Comparison of ENCODE assay signal across 11 cellular contexts in the genomic region with DNA sequence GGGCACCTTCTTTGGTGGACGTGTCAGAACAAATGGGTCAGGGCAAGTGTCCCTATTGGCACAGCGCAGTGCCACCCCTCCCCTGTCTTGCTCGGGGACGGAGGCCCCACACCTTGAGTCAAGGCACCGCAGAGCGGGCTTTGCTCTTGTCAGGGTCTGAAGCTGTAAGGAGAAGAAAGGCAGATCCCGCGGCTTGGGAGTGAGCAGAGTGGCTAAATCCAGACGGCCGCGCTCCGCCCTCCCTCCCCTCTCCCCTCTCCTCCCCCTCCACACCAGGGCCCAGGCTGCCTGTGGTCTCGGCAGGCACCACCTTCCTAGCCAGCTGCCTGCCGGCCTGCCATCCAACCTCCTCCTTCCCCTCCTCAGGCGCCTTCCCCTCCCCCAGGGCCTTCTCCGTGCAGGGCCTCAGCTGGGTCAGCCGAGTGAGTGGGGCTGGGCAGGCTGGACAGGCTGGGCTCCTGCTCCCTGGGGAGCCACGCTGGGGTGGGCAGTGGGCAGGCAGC. TPM values are rescaled to one million over a fixed set of nuclear protein-coding genes. Genes with fewer than 3 reads are reported as not detected.
DNase-seq lines count a peak whose midpoint lies in the region; ATAC-seq and TF ChIP-seq lines count a peak whose summit lies in the region.
"Had no signal": no experiment of that assay in that cellular context is flagged by ENCODE, and none has a peak within 500 bp of the region (broad histone marks: within the 10 kb centered on the region; RNA-seq: fewer than 3 reads in every experiment).

No MANE protein-coding gene starts in this region.

- ATAC-seq in HG02763 (IDR thresholded peaks at IDR 0.05; ENCODE audit: unreplicated experiment) (no peak), HG03469 (IDR thresholded peaks at IDR 0.05; ENCODE audit: unreplicated experiment) (no peak)
- no peak for ATAC-seq in activated T-helper 17 cell treated with anti-CD3 and anti-CD28 coated beads, Interleukin-2, amount 50 U/mL, for 72 hours (replicated peaks)

- DNase-seq in breast epithelium (ENCODE audit: low spot score in 2 of 2) (peak in 1 of 2 donors; percentile 38), MCF 10A (ENCODE audit: unreplicated experiment) (no peak), fibroblast of lung (ENCODE audit: low read depth in 2 of 2) (peak; percentile 91 to 93), myocyte (ENCODE audit: low read depth) (peak; percentile 99), NCI-H128 (lab: John Stamatoyannopoulos, UW; ENCODE audit: unreplicated experiment) (no peak)
- DNase-seq: AML-193; stimulated activated CD4-positive, alpha-beta T cell treated with anti-CD3 and anti-CD28 coated beads, Interleukin-15, amount 100 ng/mL, for 24 hours had no signal

- no peaks in the 10 kb centered on the region for H3K9me3 Mint-ChIP-seq in MCF 10A (ENCODE audit: unreplicated experiment)
- no peaks in the 10 kb centered on the region for H3K9me3 Mint-ChIP-seq in activated T-helper 17 cell treated with anti-CD3 and anti-CD28 coated beads, Interleukin-2, amount 50 U/mL, for 72 hours
- H3K9me3 Mint-ChIP-seq: activated CD4-positive, alpha-beta T cell treated with anti-CD3 and anti-CD28 coated beads, Interleukin-2, amount 10 ng/mL, durations not matched to agents 24 days and 14 days had no signal

- peak overlapping the region in 2 of 3 donors; percentile 16 to 43 for H3K4me3 ChIP-seq in breast epithelium
- peak overlapping the region in 1 of 4 experiments; percentile 17 for H3K4me3 ChIP-seq in fibroblast of lung (replicated peaks in 1 of 4; ENCODE audit: control extremely low read depth in 1 of 4, insufficient read depth in 1 of 4, low read depth in 3 of 4, low read length in 4 of 4)

- no peak overlapping the region for H3K27ac Mint-ChIP-seq in MCF 10A (ENCODE audit: low read depth, unreplicated experiment)
- no peak overlapping the region for H3K27ac Mint-ChIP-seq in activated T-helper 17 cell treated with anti-CD3 and anti-CD28 coated beads, Interleukin-2, amount 50 U/mL, for 72 hours
- H3K27ac Mint-ChIP-seq: activated CD4-positive, alpha-beta T cell treated with anti-CD3 and anti-CD28 coated beads, Interleukin-2, amount 10 ng/mL, durations not matched to agents 24 days and 14 days had no signal

- CTCF ChIA-PET in MCF 10A (lab: Yijun Ruan, JAX) = interaction anchor here (1.7 to 1.9 kb wide), 2 partner anchors 57 to 69 kb away, joined by 6 to 9 read pairs; no protein-coding TSS in a partner anchor

- TF ChIP-seq POLR2A in breast epithelium (IDR thresholded peaks at IDR 0.05) = no peak

- intact Hi-C loops in breast epithelium (cut with DNase I; ENCODE audit: low total_unique reads) (loop anchor here (1.0 kb wide), 1 partner anchor 33 kb away; no protein-coding TSS in a partner anchor), MCF 10A (cut with micrococcal nuclease) (no loop called here)

- no peak overlapping the region for H2AFZ ChIP-seq in fibroblast of lung (ENCODE audit: low read length)

- H3K36me3 ChIP-seq in breast epithelium (no peaks in the 10 kb centered on the region), fibroblast of lung (ENCODE audit: control insufficient read depth, insufficient read depth, low read length) (no peaks in the 10 kb centered on the region)

- H3K27me3 ChIP-seq in breast epithelium (no peaks in the 10 kb centered on the region), fibroblast of lung (ENCODE audit: control insufficient read depth, insufficient read depth, low read length) (no peaks in the 10 kb centered on the region)

- no peaks in the 10 kb centered on the region for H3K27me3 Mint-ChIP-seq in MCF 10A (ENCODE audit: insufficient read depth, unreplicated experiment)
- H3K27me3 Mint-ChIP-seq in activated T-helper 17 cell treated with anti-CD3 and anti-CD28 coated beads, Interleukin-2, amount 50 U/mL, for 72 hours = no peaks in the 10 kb centered on the region
- H3K27me3 Mint-ChIP-seq: activated CD4-positive, alpha-beta T cell treated with anti-CD3 and anti-CD28 coated beads, Interleukin-2, amount 10 ng/mL, durations not matched to agents 24 days and 14 days had no signal

- H3K9me3 ChIP-seq in breast epithelium (no peaks in the 10 kb centered on the region), fibroblast of lung (ENCODE audit: control insufficient read depth, insufficient read depth, low read depth, low read length) (no peaks in the 10 kb centered on the region)

- H3K4me3 Mint-ChIP-seq in MCF 10A (ENCODE audit: unreplicated experiment) = no peak overlapping the region
- H3K4me3 Mint-ChIP-seq in activated T-helper 17 cell treated with anti-CD3 and anti-CD28 coated beads, Interleukin-2, amount 50 U/mL, for 72 hours = no peak overlapping the region
- H3K4me3 Mint-ChIP-seq: activated CD4-positive, alpha-beta T cell treated with anti-CD3 and anti-CD28 coated beads, Interleukin-2, amount 10 ng/mL, durations not matched to agents 24 days and 14 days had no signal

- H3K36me3 Mint-ChIP-seq in MCF 10A (ENCODE audit: insufficient read depth, unreplicated experiment) = peaks cover 12% of the 10 kb centered on the region
- no peaks in the 10 kb centered on the region for H3K36me3 Mint-ChIP-seq in activated T-helper 17 cell treated with anti-CD3 and anti-CD28 coated beads, Interleukin-2, amount 50 U/mL, for 72 hours (ENCODE audit: low read depth)

- H3K4me1 ChIP-seq in breast epithelium (peaks cover 6 to 20% of the 10 kb centered on the region in 2 donors), fibroblast of lung (ENCODE audit: control insufficient read depth, extremely low read depth, insufficient read depth, low read length) (peaks cover 10% of the 10 kb centered on the region)

- peak overlapping the region; percentile 44 for H3K4me2 ChIP-seq in fibroblast of lung (ENCODE audit: extremely low read depth, insufficient read depth, low read length)

- POLR2A ChIA-PET in MCF 10A (lab: Yijun Ruan, JAX) = interaction anchor here (0.9 kb wide), 1 partner anchor 69 kb away, joined by 3 read pairs; no protein-coding TSS in a partner anchor

- peaks cover 6% of the 10 kb centered on the region for H3K4me1 Mint-ChIP-seq in MCF 10A (ENCODE audit: insufficient read depth, unreplicated experiment)
- peaks cover 3% of the 10 kb centered on the region for H3K4me1 Mint-ChIP-seq in activated T-helper 17 cell treated with anti-CD3 and anti-CD28 coated beads, Interleukin-2, amount 50 U/mL, for 72 hours

- no peak overlapping the region for H3K9ac ChIP-seq in fibroblast of lung (ENCODE audit: insufficient read depth, low read length)

- H4K20me1 ChIP-seq in fibroblast of lung (ENCODE audit: control insufficient read depth, extremely low read depth, insufficient read depth, low read length) = no peaks in the 10 kb centered on the region

- no peak for TF ChIP-seq CTCF in breast epithelium (IDR thresholded peaks at IDR 0.05)
- TF ChIP-seq CTCF in MCF 10A (IDR thresholded peaks at IDR 0.05; ENCODE audit: unreplicated experiment) = no peak
- TF ChIP-seq CTCF in fibroblast of lung (conservative IDR thresholded peaks at IDR 0.05 in 1 of 2, IDR thresholded peaks at IDR 0.05 in 1 of 2; ENCODE audit: low read depth in 1 of 2, low read length in 2 of 2) = no peak

- BruUV-seq in MCF 10A (replicated peaks; lab: Mats Ljungman, UMichigan) = no TSS peak

- no peaks in the 10 kb centered on the region for H3K79me2 ChIP-seq in fibroblast of lung (ENCODE audit: control insufficient read depth, insufficient read depth, low read length)

- peak overlapping the region; percentile 71 to 84 for H3K27ac ChIP-seq in breast epithelium
- no peak overlapping the region for H3K27ac ChIP-seq in fibroblast of lung (ENCODE audit: insufficient read depth, low read length)

RNA-seq across cellular contexts. Expression of gene SPEG, which starts 25.8 kb away (rescaled TPM):
- total RNA-seq in breast epithelium (10 to 100 TPM in 2 of 3 donors, under 1 TPM in 1; 0.32 to 36.6 (median 21.0) TPM), MCF 10A (2022) (23.3 and 25.7 TPM in 2 replicates), fibroblast of lung (13.1 and 20.1 TPM in 2 replicates), myocyte (78.0 and 79.8 TPM in 2 replicates)
- polyA plus RNA-seq in fibroblast of lung = 5.6 and 9.5 TPM in 2 replicates
- 12.7 and 17.9 TPM in 2 replicates for polyA plus RNA-seq in fibroblast of lung (2012)
- 9.4 and 19.9 TPM in 2 replicates for polyA minus RNA-seq in fibroblast of lung (ENCODE audit: low replicate concordance)
- 57.8 TPM for polyA plus RNA-seq in myocyte (2012)
- total RNA-seq in activated T-helper 17 cell treated with anti-CD3 and anti-CD28 coated beads, Interleukin-2, amount 50 U/mL, for 72 hours = 1 to 10 TPM in 1 of 2 donors, under 1 TPM in 1; 0.79 to 1.7 TPM

RNA-seq across cellular contexts. Expression of gene GMPPA, which starts 38.2 kb away (rescaled TPM):
- total RNA-seq in breast epithelium (10 to 100 TPM; 15.7 to 33.4 (median 29.7) TPM), MCF 10A (2022) (70.7 and 80.2 TPM in 2 replicates), fibroblast of lung (36.5 and 38.3 TPM in 2 replicates), myocyte (43.1 and 57.0 TPM in 2 replicates)
- 59.7 and 72.4 TPM in 2 replicates for polyA plus RNA-seq in fibroblast of lung
- polyA plus RNA-seq in fibroblast of lung (2012) = 45.6 and 52.3 TPM in 2 replicates
- 155 and 160 TPM in 2 replicates for polyA minus RNA-seq in fibroblast of lung (ENCODE audit: low replicate concordance)
- polyA plus RNA-seq in myocyte (2012) = 67.7 TPM
- total RNA-seq in activated T-helper 17 cell treated with anti-CD3 and anti-CD28 coated beads, Interleukin-2, amount 50 U/mL, for 72 hours = 10 to 100 TPM; 31.7 to 36.3 TPM

RNA-seq across cellular contexts. Expression of gene DES, which starts 42.3 kb away (rescaled TPM):
- total RNA-seq in breast epithelium = 10 to 100 TPM; 17.1 to 29.6 (median 29.5) TPM
- total RNA-seq in MCF 10A (2022) = not detected in 2 replicates
- total RNA-seq in fibroblast of lung = 34.7 and 69.3 TPM in 2 replicates
- polyA plus RNA-seq in fibroblast of lung = 3.8 and 11.0 TPM in 2 replicates
- polyA plus RNA-seq in fibroblast of lung (2012) = 2.6 and 8.2 TPM in 2 replicates
- polyA minus RNA-seq in fibroblast of lung (ENCODE audit: low replicate concordance) = 9.5 and 11.6 TPM in 2 replicates
- total RNA-seq in myocyte = 10,265 and 13,585 TPM in 2 replicates
- 3,580 TPM for polyA plus RNA-seq in myocyte (2012)
- not detected for total RNA-seq in activated T-helper 17 cell treated with anti-CD3 and anti-CD28 coated beads, Interleukin-2, amount 50 U/mL, for 72 hours
- total RNA-seq: activated CD4-positive, alpha-beta T cell treated with anti-CD3 and anti-CD28 coated beads, Interleukin-2, amount 10 ng/mL, durations not matched to agents 24 days and 14 days had no signal

RNA-seq across cellular contexts. Expression of gene ASIC4, which starts 53.8 kb away (rescaled TPM):
- total RNA-seq in breast epithelium (under 1 TPM in 1 of 3 donors, not detected in 2; 0.44 TPM), MCF 10A (2022) (0.17 TPM in 1 of 2 replicates, not detected in the other), fibroblast of lung (under 0.01 and 0.33 TPM in 2 replicates), myocyte (0.29 and 0.31 TPM in 2 replicates)
- polyA plus RNA-seq in fibroblast of lung = not detected in 2 replicates
- polyA plus RNA-seq in fibroblast of lung (2012) = not detected in 2 replicates
- polyA minus RNA-seq in fibroblast of lung (ENCODE audit: low replicate concordance) = not detected in 2 replicates
- 0.20 TPM for polyA plus RNA-seq in myocyte (2012)
- total RNA-seq in activated T-helper 17 cell treated with anti-CD3 and anti-CD28 coated beads, Interleukin-2, amount 50 U/mL, for 72 hours = under 1 TPM in 1 of 2 donors, not detected in 1; 0.56 TPM
- total RNA-seq: activated CD4-positive, alpha-beta T cell treated with anti-CD3 and anti-CD28 coated beads, Interleukin-2, amount 10 ng/mL, durations not matched to agents 24 days and 14 days had no signal

Comparison
In these comparisons a context has a peak if more than half of its experiments do, and no peak if none do; other contexts are left out.
1. DNase-seq: peak in fibroblast of lung (2 of 2) and myocyte (single experiment); none in MCF 10A (single experiment) and NCI-H128 (single experiment).
2. RNA of gene DES, which starts 42.3 kb away (total RNA-seq): 10,265 to 13,585 TPM in myocyte; 34.7 to 69.3 TPM in fibroblast of lung, 17.1 to 29.6 TPM in breast epithelium, not detected in activated T-helper 17 cell treated with anti-CD3 and anti-CD28 coated beads, Interleukin-2, amount 50 U/mL, for 72 hours and not detected in MCF 10A; every median in the first group is over 100 times any median in the second.